8 cellular contexts compared by ENCODE assay signal in genomic region chr3:49021813-49022720, GRCh38. TPM values are rescaled to one million over a fixed set of nuclear protein-coding genes. Genes with fewer than 3 reads are reported as not detected.
DNase-seq lines count a peak whose midpoint lies in the region; ATAC-seq, FAIRE-seq and TF ChIP-seq lines count a peak whose summit lies in the region.

NDUFAF3 (plus strand) TSS chr3:49022121; CDS start chr3:49022145, 24 bp downstream.

- H3K79me2 ChIP-seq in keratinocyte (ENCODE audit: control insufficient read depth, insufficient read depth, low read length) = peaks cover 63% of the 10 kb centered on the region

- no peaks in the 10 kb centered on the region for H3K9me1 ChIP-seq in keratinocyte (ENCODE audit: control insufficient read depth, extremely low read depth, insufficient read depth, low read length)

- ATAC-seq in GM18873 (IDR thresholded peaks at IDR 0.05; ENCODE audit: low FRiP score, unreplicated experiment) (peak; percentile 54), HG03135 (IDR thresholded peaks at IDR 0.05; ENCODE audit: unreplicated experiment) (peak; percentile 52)

- peak within 1 kb of the TSS; percentile 99 for H3K4me2 ChIP-seq in keratinocyte (ENCODE audit: control insufficient read depth, extremely low read depth, insufficient read depth, low read depth, low read length)

- peak; percentile 91 for TF ChIP-seq CTCF in AG09319 (IDR thresholded peaks at IDR 0.05; ENCODE audit: low read depth, low read length)
- peak in 2 of 3 experiments; percentile 80 to 99 for TF ChIP-seq CTCF in keratinocyte (optimal IDR thresholded peaks at IDR 0.05 in 1 of 3, IDR thresholded peaks at IDR 0.05 in 1 of 3, conservative IDR thresholded peaks at IDR 0.05 in 1 of 3; ENCODE audit: extremely low read depth in 1 of 3, insufficient read depth in 2 of 3, low read length in 3 of 3)

- H3K27ac ChIP-seq in caudate nucleus (ENCODE audit: low read depth, low read length) = peak within 1 kb of the TSS; percentile 93
- peak within 1 kb of the TSS; percentile 91 for H3K27ac ChIP-seq in keratinocyte (ENCODE audit: control insufficient read depth, insufficient read depth, low read length)

- dilution Hi-C loops in keratinocyte (cut with MboI; ENCODE audit: extremely low pct_ligation_motif_present, low sequenced_read_pairs) = no loop called here

- no peak for FAIRE-seq in keratinocyte (lab: Jason Lieb, UNC)

- no peaks in the 10 kb centered on the region for H3K9me3 ChIP-seq in keratinocyte (ENCODE audit: control insufficient read depth, low read depth, low read length)

- peak within 1 kb of the TSS; percentile 80 to 97 (median 93) for H3K4me3 ChIP-seq in keratinocyte (ENCODE audit: control insufficient read depth in 2 of 3, extremely low read depth in 1 of 3, insufficient read depth in 2 of 3, low read depth in 1 of 3, low read length in 3 of 3)

- peak within 1 kb of the TSS; percentile 90 for H3K9ac ChIP-seq in keratinocyte (ENCODE audit: control insufficient read depth, extremely low read depth, insufficient read depth, low read length)

- H3K4me1 ChIP-seq in keratinocyte (ENCODE audit: control insufficient read depth, extremely low read depth, insufficient read depth, low read length) = peaks cover 35% of the 10 kb centered on the region

- peaks cover 4% of the 10 kb centered on the region for H4K20me1 ChIP-seq in keratinocyte (ENCODE audit: control insufficient read depth, extremely low read depth, insufficient read depth, low read length)

- DNase-seq in AG09319 (ENCODE audit: extremely low read depth, low read depth) (peak; percentile 80), NCI-H2227 treated with DMSO at 0.1 percent for 48 hours (lab: John Stamatoyannopoulos, UW) (peak; percentile 64), caudate nucleus (lab: John Stamatoyannopoulos, UW) (peak; percentile 33 to 92 (median 82)), keratinocyte (ENCODE audit: low read depth, low spot score) (no peak)
- DNase-seq in activated CD4-positive, CD25-positive, alpha-beta regulatory T cell (lab: John Stamatoyannopoulos, UW) = peak; percentile 84 to 87 (median 85)
- DNase-seq in stimulated activated CD4-positive, alpha-beta T cell treated with anti-CD3 and anti-CD28 coated beads, Interleukin-15, amount 100 ng/mL, for 1 hour (ENCODE audit: low read depth in 1 of 2, low spot score in 1 of 2) = peak; percentile 83 to 90

- peaks cover 26 to 34% of the 10 kb centered on the region in 2 experiments for H3K36me3 ChIP-seq in keratinocyte (ENCODE audit: control insufficient read depth in 2 of 2, extremely low read depth in 1 of 2, insufficient read depth in 2 of 2, low read length in 2 of 2)

- peak within 1 kb of the TSS; percentile 86 for H2AFZ ChIP-seq in keratinocyte (ENCODE audit: control insufficient read depth, low read length)

- H3K27me3 ChIP-seq in keratinocyte (ENCODE audit: control insufficient read depth, extremely low read depth, insufficient read depth, low read length) = no peaks in the 10 kb centered on the region

RNA-seq across cellular contexts. Expression of gene NDUFAF3, which starts in this region (rescaled TPM):
- 38.3 to 70.1 TPM (median 44.8 TPM) in 3 replicates for polyA plus RNA-seq in keratinocyte
- 4.1 TPM for polyA plus RNA-seq in keratinocyte (2011; ENCODE audit: low read depth)
- polyA plus RNA-seq in keratinocyte (2011; cell fraction: cytosol; rRNA removed) = 28.0 and 57.0 TPM in 2 replicates
- 12.7 and 19.8 TPM in 2 replicates for polyA plus RNA-seq in keratinocyte (2011; cell fraction: nucleus; rRNA removed)
- 44.0 and 109 TPM in 2 replicates for polyA plus RNA-seq in keratinocyte (2012; ENCODE audit: low replicate concordance)
- 26.2 to 69.4 TPM (median 48.3 TPM) in 3 replicates for polyA minus RNA-seq in keratinocyte
- polyA minus RNA-seq in keratinocyte (2011; cell fraction: cytosol; rRNA and poly(A)+ RNA removed) = 92.1 TPM
- polyA minus RNA-seq in keratinocyte (2011; cell fraction: nucleus; rRNA and poly(A)+ RNA removed) = 15.6 and 19.4 TPM in 2 replicates
